ENCODE assay signal across 15 cellular contexts in genomic region chr13:114158869-114159666, GRCh38. TPM values are rescaled to one million over a fixed set of nuclear protein-coding genes. Genes with fewer than 3 reads are reported as not detected.
"Had no signal": no experiment of that assay in that cellular context is flagged by ENCODE, and none has a peak within 500 bp of the region (broad histone marks: within the 10 kb centered on the region; RNA-seq: fewer than 3 reads in every experiment).

No MANE protein-coding gene starts in this region.

RNA-seq across cellular contexts. Expression of gene CFAP97D2, which starts 20.0 kb away (rescaled TPM):
- total RNA-seq: activated CD4-positive, alpha-beta T cell treated with anti-CD3 and anti-CD28 coated beads, Interleukin-2, amount 10 ng/mL, durations not matched to agents 24 days and 14 days; activated CD8-positive, alpha-beta T cell treated with anti-CD3 and anti-CD28 coated beads, Interleukin-2, amount 10 ng/mL, durations not matched to agents 7 days and 5 days; activated T-cell treated with anti-CD3 and anti-CD28 coated beads, Interleukin-2, amount 50 U/mL, for 4 hours; activated T-helper 1 cell treated with anti-CD3 and anti-CD28 coated beads, Interleukin-12 subunit alpha, Interleukin-12 subunit beta, Interleukin-2, Interleukin-4 antibody, amounts not matched to agents 30 ng/mL and 10 ng/mL and 1 ng/mL, durations not matched to agents 14 hours and 24 hours and 36 hours; adrenal gland; astrocyte; body of pancreas; breast epithelium; cardiac septum; M059J; OCI-LY7; PC-9; Right ventricle myocardium inferior; SK-MEL-5; T-helper 2 cell treated with Interferon-gamma antibody and Interleukin-4, amounts not matched to agents 100 ng/mL and 5 ng/mL, for 36 hours had no signal
- polyA plus RNA-seq: adrenal gland had no signal
